1 cellular context compared by ENCODE assay signal in the genomic region with DNA sequence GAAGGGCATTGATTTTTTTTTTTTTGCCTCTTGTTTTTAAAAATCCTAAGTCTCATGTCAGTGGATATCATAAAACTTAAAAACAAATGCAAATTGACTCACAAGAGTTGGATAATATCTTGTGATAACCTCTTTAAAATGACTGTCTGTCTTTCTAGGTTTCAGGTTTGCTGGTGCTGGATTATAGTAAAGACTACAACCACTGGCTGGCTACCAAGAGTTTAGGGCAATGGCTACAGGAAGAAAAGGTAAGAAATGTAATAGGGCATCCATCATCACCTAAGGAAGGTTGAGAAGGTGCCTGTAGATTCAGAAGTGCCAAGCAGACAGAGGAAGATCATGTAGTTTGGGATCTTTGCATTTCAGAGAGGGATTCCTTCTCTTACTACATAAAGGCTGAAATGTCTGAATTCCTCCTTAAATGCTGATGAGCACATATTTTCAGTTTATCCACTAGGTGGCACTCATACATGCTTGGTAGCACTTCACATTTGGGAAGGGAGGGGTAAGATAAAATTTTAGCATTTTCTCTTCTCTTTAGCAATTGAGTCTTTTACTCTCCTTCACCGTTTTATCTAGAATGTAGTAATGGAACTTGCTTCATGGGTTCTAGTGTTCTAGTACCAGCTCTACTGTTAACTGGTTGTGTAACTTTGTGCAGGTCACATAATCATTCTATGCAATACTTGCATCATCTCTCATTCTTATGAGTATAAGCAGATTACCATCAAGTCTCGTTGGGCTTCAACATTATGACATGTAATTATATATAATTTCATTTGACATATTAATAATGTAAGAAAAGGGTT.
A peak's percentile ranks its signal among the peaks of the same experiment; 100 is the strongest.
TF ChIP-seq lines count a peak whose summit lies in the region.

No MANE protein-coding gene starts in this region.

TF ChIP-seq in HepG2, 621 proteins besides CTCF, POLR2A, EP300 and RAD21 (continued from another document and continues in another):
- TF ChIP-seq, protein P1, sequence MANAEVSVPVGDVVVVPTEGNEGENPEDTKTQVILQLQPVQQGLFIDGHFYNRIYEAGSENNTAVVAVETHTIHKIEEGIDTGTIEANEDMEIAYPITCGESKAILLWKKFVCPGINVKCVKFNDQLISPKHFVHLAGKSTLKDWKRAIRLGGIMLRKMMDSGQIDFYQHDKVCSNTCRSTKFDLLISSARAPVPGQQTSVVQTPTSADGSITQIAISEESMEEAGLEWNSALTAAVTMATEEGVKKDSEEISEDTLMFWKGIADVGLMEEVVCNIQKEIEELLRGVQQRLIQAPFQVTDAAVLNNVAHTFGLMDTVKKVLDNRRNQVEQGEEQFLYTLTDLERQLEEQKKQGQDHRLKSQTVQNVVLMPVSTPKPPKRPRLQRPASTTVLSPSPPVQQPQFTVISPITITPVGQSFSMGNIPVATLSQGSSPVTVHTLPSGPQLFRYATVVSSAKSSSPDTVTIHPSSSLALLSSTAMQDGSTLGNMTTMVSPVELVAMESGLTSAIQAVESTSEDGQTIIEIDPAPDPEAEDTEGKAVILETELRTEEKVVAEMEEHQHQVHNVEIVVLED (CRISPR knock-in tag; IDR thresholded peaks at IDR 0.05; ENCODE audit: borderline replicate concordance), result no peak
- TF ChIP-seq TEAD3 (CRISPR knock-in tag; optimal IDR thresholded peaks at IDR 0.05; ENCODE audit: borderline replicate concordance) (peak; percentile 77), ZNF569 (CRISPR knock-in tag; IDR thresholded peaks at IDR 0.05; ENCODE audit: borderline replicate concordance) (no peak), ATF7 (IDR thresholded peaks at IDR 0.05) (peak; percentile 20; the same call in 1 of the 2 replicates), ATF7 (CRISPR knock-in tag; IDR thresholded peaks at IDR 0.05) (no peak), CREM (IDR thresholded peaks at IDR 0.05) (no peak), CREM (CRISPR knock-in tag; IDR thresholded peaks at IDR 0.05) (no peak), FOXA1 (IDR thresholded peaks at IDR 0.05) (no peak), FOXA1 (CRISPR knock-in tag; IDR thresholded peaks at IDR 0.05) (no peak), ZSCAN21 (CRISPR knock-in tag; IDR thresholded peaks at IDR 0.05; ENCODE audit: borderline replicate concordance) (no peak), POLR2AphosphoS2 (IDR thresholded peaks at IDR 0.05; ENCODE audit: low read depth, low read length) (no peak), ZNF460 (CRISPR knock-in tag; IDR thresholded peaks at IDR 0.05; ENCODE audit: borderline replicate concordance) (no peak), TOE1 (CRISPR knock-in tag; IDR thresholded peaks at IDR 0.05) (no peak), ZNF430 (CRISPR knock-in tag; IDR thresholded peaks at IDR 0.05) (no peak), ZNF101 (CRISPR knock-in tag; IDR thresholded peaks at IDR 0.05; ENCODE audit: borderline replicate concordance, low read depth) (no peak), NR2F2 (IDR thresholded peaks at IDR 0.05; ENCODE audit: borderline replicate concordance, low read depth) (no peak), HNF4G (IDR thresholded peaks at IDR 0.05; ENCODE audit: borderline replicate concordance, low read depth, low read length) (no peak), HNF4G (CRISPR knock-in tag; IDR thresholded peaks at IDR 0.05; ENCODE audit: borderline replicate concordance, low read depth) (no peak), ARID2 (CRISPR knock-in tag; IDR thresholded peaks at IDR 0.05; ENCODE audit: borderline replicate concordance) (no peak), JUND (CRISPR knock-in tag; IDR thresholded peaks at IDR 0.05) (no peak), ZNF614 (CRISPR knock-in tag; IDR thresholded peaks at IDR 0.05; ENCODE audit: borderline replicate concordance) (no peak), ZNF333 (CRISPR knock-in tag; IDR thresholded peaks at IDR 0.05; ENCODE audit: borderline replicate concordance) (no peak), FOXK1 (CRISPR knock-in tag; IDR thresholded peaks at IDR 0.05; ENCODE audit: borderline replicate concordance, low read depth) (no peak), ARNT2 (CRISPR knock-in tag; IDR thresholded peaks at IDR 0.05; ENCODE audit: low read depth) (no peak), ZNF331 (CRISPR knock-in tag; IDR thresholded peaks at IDR 0.05) (0 out of 2 replicates have a peak, but pooled peaks have one; percentile 8), LCORL (IDR thresholded peaks at IDR 0.05) (no peak), LCORL (CRISPR knock-in tag; IDR thresholded peaks at IDR 0.05) (no peak), ZNF674 (CRISPR knock-in tag; IDR thresholded peaks at IDR 0.05; ENCODE audit: low read depth) (no peak), RXRA (CRISPR knock-in tag; IDR thresholded peaks at IDR 0.05) (no peak), MEF2D (CRISPR knock-in tag; IDR thresholded peaks at IDR 0.05) (no peak), PHB2 (IDR thresholded peaks at IDR 0.05; ENCODE audit: partially characterized antibody) (no peak), EZH2 (conservative IDR thresholded peaks at IDR 0.05; ENCODE audit: low read depth, low read length) (no peak), ZNF7 (CRISPR knock-in tag; IDR thresholded peaks at IDR 0.05) (no peak), SPEN (CRISPR knock-in tag; IDR thresholded peaks at IDR 0.05; ENCODE audit: low read depth) (no peak), HDAC6 (IDR thresholded peaks at IDR 0.05; ENCODE audit: low read depth, low read length) (no peak), FOXK2 (IDR thresholded peaks at IDR 0.05) (no peak), GFI1 (CRISPR knock-in tag; IDR thresholded peaks at IDR 0.05; ENCODE audit: borderline replicate concordance) (no peak), ZSCAN29 (CRISPR knock-in tag; conservative IDR thresholded peaks at IDR 0.05) (no peak)
- TF ChIP-seq, protein P2, sequence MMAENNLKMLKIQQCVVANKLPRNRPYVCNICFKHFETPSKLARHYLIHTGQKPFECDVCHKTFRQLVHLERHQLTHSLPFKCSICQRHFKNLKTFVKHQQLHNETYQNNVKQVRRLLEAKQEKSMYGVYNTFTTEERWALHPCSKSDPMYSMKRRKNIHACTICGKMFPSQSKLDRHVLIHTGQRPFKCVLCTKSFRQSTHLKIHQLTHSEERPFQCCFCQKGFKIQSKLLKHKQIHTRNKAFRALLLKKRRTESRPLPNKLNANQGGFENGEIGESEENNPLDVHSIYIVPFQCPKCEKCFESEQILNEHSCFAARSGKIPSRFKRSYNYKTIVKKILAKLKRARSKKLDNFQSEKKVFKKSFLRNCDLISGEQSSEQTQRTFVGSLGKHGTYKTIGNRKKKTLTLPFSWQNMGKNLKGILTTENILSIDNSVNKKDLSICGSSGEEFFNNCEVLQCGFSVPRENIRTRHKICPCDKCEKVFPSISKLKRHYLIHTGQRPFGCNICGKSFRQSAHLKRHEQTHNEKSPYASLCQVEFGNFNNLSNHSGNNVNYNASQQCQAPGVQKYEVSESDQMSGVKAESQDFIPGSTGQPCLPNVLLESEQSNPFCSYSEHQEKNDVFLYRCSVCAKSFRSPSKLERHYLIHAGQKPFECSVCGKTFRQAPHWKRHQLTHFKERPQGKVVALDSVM (CRISPR knock-in tag; IDR thresholded peaks at IDR 0.05), result no peak
- TF ChIP-seq, protein P3, sequence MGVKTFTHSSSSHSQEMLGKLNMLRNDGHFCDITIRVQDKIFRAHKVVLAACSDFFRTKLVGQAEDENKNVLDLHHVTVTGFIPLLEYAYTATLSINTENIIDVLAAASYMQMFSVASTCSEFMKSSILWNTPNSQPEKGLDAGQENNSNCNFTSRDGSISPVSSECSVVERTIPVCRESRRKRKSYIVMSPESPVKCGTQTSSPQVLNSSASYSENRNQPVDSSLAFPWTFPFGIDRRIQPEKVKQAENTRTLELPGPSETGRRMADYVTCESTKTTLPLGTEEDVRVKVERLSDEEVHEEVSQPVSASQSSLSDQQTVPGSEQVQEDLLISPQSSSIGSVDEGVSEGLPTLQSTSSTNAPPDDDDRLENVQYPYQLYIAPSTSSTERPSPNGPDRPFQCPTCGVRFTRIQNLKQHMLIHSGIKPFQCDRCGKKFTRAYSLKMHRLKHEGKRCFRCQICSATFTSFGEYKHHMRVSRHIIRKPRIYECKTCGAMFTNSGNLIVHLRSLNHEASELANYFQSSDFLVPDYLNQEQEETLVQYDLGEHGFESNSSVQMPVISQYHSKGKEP (CRISPR knock-in tag; IDR thresholded peaks at IDR 0.05), result no peak; the same call in 1 of the 2 replicates
- TF ChIP-seq, protein P4, sequence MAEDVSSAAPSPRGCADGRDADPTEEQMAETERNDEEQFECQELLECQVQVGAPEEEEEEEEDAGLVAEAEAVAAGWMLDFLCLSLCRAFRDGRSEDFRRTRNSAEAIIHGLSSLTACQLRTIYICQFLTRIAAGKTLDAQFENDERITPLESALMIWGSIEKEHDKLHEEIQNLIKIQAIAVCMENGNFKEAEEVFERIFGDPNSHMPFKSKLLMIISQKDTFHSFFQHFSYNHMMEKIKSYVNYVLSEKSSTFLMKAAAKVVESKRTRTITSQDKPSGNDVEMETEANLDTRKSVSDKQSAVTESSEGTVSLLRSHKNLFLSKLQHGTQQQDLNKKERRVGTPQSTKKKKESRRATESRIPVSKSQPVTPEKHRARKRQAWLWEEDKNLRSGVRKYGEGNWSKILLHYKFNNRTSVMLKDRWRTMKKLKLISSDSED (CRISPR knock-in tag; IDR thresholded peaks at IDR 0.05), result no peak
- TF ChIP-seq, protein P5, sequence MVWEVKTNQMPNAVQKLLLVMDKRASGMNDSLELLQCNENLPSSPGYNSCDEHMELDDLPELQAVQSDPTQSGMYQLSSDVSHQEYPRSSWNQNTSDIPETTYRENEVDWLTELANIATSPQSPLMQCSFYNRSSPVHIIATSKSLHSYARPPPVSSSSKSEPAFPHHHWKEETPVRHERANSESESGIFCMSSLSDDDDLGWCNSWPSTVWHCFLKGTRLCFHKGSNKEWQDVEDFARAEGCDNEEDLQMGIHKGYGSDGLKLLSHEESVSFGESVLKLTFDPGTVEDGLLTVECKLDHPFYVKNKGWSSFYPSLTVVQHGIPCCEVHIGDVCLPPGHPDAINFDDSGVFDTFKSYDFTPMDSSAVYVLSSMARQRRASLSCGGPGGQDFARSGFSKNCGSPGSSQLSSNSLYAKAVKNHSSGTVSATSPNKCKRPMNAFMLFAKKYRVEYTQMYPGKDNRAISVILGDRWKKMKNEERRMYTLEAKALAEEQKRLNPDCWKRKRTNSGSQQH (CRISPR knock-in tag; IDR thresholded peaks at IDR 0.05; ENCODE audit: low read depth), result no peak
- TF ChIP-seq, protein P6, sequence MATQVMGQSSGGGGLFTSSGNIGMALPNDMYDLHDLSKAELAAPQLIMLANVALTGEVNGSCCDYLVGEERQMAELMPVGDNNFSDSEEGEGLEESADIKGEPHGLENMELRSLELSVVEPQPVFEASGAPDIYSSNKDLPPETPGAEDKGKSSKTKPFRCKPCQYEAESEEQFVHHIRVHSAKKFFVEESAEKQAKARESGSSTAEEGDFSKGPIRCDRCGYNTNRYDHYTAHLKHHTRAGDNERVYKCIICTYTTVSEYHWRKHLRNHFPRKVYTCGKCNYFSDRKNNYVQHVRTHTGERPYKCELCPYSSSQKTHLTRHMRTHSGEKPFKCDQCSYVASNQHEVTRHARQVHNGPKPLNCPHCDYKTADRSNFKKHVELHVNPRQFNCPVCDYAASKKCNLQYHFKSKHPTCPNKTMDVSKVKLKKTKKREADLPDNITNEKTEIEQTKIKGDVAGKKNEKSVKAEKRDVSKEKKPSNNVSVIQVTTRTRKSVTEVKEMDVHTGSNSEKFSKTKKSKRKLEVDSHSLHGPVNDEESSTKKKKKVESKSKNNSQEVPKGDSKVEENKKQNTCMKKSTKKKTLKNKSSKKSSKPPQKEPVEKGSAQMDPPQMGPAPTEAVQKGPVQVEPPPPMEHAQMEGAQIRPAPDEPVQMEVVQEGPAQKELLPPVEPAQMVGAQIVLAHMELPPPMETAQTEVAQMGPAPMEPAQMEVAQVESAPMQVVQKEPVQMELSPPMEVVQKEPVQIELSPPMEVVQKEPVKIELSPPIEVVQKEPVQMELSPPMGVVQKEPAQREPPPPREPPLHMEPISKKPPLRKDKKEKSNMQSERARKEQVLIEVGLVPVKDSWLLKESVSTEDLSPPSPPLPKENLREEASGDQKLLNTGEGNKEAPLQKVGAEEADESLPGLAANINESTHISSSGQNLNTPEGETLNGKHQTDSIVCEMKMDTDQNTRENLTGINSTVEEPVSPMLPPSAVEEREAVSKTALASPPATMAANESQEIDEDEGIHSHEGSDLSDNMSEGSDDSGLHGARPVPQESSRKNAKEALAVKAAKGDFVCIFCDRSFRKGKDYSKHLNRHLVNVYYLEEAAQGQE (IDR thresholded peaks at IDR 0.05; ENCODE audit: borderline replicate concordance in 1 of 2, low read depth in 1 of 2, low read length in 2 of 2), result no peak
- TF ChIP-seq, protein P7, sequence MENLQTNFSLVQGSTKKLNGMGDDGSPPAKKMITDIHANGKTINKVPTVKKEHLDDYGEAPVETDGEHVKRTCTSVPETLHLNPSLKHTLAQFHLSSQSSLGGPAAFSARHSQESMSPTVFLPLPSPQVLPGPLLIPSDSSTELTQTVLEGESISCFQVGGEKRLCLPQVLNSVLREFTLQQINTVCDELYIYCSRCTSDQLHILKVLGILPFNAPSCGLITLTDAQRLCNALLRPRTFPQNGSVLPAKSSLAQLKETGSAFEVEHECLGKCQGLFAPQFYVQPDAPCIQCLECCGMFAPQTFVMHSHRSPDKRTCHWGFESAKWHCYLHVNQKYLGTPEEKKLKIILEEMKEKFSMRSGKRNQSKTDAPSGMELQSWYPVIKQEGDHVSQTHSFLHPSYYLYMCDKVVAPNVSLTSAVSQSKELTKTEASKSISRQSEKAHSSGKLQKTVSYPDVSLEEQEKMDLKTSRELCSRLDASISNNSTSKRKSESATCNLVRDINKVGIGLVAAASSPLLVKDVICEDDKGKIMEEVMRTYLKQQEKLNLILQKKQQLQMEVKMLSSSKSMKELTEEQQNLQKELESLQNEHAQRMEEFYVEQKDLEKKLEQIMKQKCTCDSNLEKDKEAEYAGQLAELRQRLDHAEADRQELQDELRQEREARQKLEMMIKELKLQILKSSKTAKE (CRISPR knock-in tag; IDR thresholded peaks at IDR 0.05; ENCODE audit: borderline replicate concordance), result no peak
- TF ChIP-seq, protein P8, sequence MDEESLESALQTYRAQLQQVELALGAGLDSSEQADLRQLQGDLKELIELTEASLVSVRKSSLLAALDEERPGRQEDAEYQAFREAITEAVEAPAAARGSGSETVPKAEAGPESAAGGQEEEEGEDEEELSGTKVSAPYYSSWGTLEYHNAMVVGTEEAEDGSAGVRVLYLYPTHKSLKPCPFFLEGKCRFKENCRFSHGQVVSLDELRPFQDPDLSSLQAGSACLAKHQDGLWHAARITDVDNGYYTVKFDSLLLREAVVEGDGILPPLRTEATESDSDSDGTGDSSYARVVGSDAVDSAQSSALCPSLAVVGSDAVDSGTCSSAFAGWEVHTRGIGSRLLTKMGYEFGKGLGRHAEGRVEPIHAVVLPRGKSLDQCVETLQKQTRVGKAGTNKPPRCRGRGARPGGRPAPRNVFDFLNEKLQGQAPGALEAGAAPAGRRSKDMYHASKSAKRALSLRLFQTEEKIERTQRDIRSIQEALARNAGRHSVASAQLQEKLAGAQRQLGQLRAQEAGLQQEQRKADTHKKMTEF (CRISPR knock-in tag; IDR thresholded peaks at IDR 0.05), result no peak
- TF ChIP-seq, protein P9, sequence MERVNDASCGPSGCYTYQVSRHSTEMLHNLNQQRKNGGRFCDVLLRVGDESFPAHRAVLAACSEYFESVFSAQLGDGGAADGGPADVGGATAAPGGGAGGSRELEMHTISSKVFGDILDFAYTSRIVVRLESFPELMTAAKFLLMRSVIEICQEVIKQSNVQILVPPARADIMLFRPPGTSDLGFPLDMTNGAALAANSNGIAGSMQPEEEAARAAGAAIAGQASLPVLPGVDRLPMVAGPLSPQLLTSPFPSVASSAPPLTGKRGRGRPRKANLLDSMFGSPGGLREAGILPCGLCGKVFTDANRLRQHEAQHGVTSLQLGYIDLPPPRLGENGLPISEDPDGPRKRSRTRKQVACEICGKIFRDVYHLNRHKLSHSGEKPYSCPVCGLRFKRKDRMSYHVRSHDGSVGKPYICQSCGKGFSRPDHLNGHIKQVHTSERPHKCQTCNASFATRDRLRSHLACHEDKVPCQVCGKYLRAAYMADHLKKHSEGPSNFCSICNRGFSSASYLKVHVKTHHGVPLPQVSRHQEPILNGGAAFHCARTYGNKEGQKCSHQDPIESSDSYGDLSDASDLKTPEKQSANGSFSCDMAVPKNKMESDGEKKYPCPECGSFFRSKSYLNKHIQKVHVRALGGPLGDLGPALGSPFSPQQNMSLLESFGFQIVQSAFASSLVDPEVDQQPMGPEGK (CRISPR knock-in tag; IDR thresholded peaks at IDR 0.05), result peak; percentile 60; the same call in 1 of the 2 replicates
